In genomic region chr7:65968256-65969185, GRCh38 we compare ENCODE assay signal across 16 cellular contexts. TPM values are rescaled to one million over a fixed set of nuclear protein-coding genes. Genes with fewer than 3 reads are reported as not detected.
DNase-seq lines count a peak whose midpoint lies in the region; ATAC-seq and TF ChIP-seq lines count a peak whose summit lies in the region.
"Had no signal": no experiment of that assay in that cellular context is flagged by ENCODE, and none has a peak within 500 bp of the region (broad histone marks: within the 10 kb centered on the region; RNA-seq: fewer than 3 reads in every experiment).

No MANE protein-coding gene starts in this region.

- H3K36me3 Mint-ChIP-seq in activated naive CD8-positive, alpha-beta T cell treated with anti-CD3 and anti-CD28 coated beads, Interleukin-2, amount 50 U/mL, for 24 hours (ENCODE audit: low read depth) = peaks cover 55% of the 10 kb centered on the region
- H3K36me3 Mint-ChIP-seq in activated naive CD8-positive, alpha-beta T cell treated with anti-CD3 and anti-CD28 coated beads for 36 hours = peaks cover 24% of the 10 kb centered on the region
- peaks cover 32% of the 10 kb centered on the region for H3K36me3 Mint-ChIP-seq in memory B cell
- peaks cover 100% of the 10 kb centered on the region for H3K36me3 Mint-ChIP-seq in stimulated activated effector memory CD8-positive, alpha-beta T cell treated with anti-CD3 and anti-CD28 coated beads, Interleukin-12 subunit alpha, Interleukin-12 subunit beta, amount 100 ng/mL, for 72 hours

- POLR2A ChIA-PET in RWPE1 (lab: Yijun Ruan, JAX; ENCODE audit: low non-redundant PET) = no interaction called here

- ATAC-seq in activated naive CD8-positive, alpha-beta T cell treated with anti-CD3 and anti-CD28 coated beads, Interleukin-2, amount 50 U/mL, for 24 hours = no peak
- no peak for ATAC-seq in memory B cell (ENCODE audit: low read depth)
- no peak for ATAC-seq in stimulated activated effector memory CD8-positive, alpha-beta T cell treated with anti-CD3 and anti-CD28 coated beads, Interleukin-12 subunit alpha, Interleukin-12 subunit beta, amount 100 ng/mL, for 72 hours
- ATAC-seq in left lobe of liver = no peak
- ATAC-seq: A549 had no signal

- intact Hi-C loops in prostate gland (cut with DNase I) = no loop called here

- no peaks in the 10 kb centered on the region for H3K4me1 Mint-ChIP-seq in activated naive CD8-positive, alpha-beta T cell treated with anti-CD3 and anti-CD28 coated beads, Interleukin-2, amount 50 U/mL, for 24 hours
- H3K4me1 Mint-ChIP-seq in activated naive CD8-positive, alpha-beta T cell treated with anti-CD3 and anti-CD28 coated beads for 36 hours = no peaks in the 10 kb centered on the region
- no peaks in the 10 kb centered on the region for H3K4me1 Mint-ChIP-seq in memory B cell
- H3K4me1 Mint-ChIP-seq in stimulated activated effector memory CD8-positive, alpha-beta T cell treated with anti-CD3 and anti-CD28 coated beads, Interleukin-12 subunit alpha, Interleukin-12 subunit beta, amount 100 ng/mL, for 72 hours = no peaks in the 10 kb centered on the region
- H3K4me1 Mint-ChIP-seq: CD4-positive, CD25-positive, alpha-beta regulatory T cell had no signal

- no peaks in the 10 kb centered on the region for H3K27me3 Mint-ChIP-seq in activated naive CD8-positive, alpha-beta T cell treated with anti-CD3 and anti-CD28 coated beads, Interleukin-2, amount 50 U/mL, for 24 hours
- no peaks in the 10 kb centered on the region for H3K27me3 Mint-ChIP-seq in activated naive CD8-positive, alpha-beta T cell treated with anti-CD3 and anti-CD28 coated beads for 36 hours
- no peaks in the 10 kb centered on the region for H3K27me3 Mint-ChIP-seq in memory B cell
- H3K27me3 Mint-ChIP-seq: CD4-positive, CD25-positive, alpha-beta regulatory T cell had no signal

- no peak for TF ChIP-seq POLR2A in prostate gland (IDR thresholded peaks at IDR 0.05)

- no peaks in the 10 kb centered on the region for H3K9me3 ChIP-seq in prostate gland
- H3K9me3 ChIP-seq: A549, BE2C had no signal

- TF ChIP-seq CTCF in RWPE1 (conservative IDR thresholded peaks at IDR 0.05; ENCODE audit: low read depth) (no peak), prostate gland (IDR thresholded peaks at IDR 0.05) (no peak)

- no peak overlapping the region for H3K4me3 Mint-ChIP-seq in activated naive CD8-positive, alpha-beta T cell treated with anti-CD3 and anti-CD28 coated beads, Interleukin-2, amount 50 U/mL, for 24 hours
- H3K4me3 Mint-ChIP-seq in activated naive CD8-positive, alpha-beta T cell treated with anti-CD3 and anti-CD28 coated beads for 36 hours = no peak overlapping the region
- H3K4me3 Mint-ChIP-seq in memory B cell = no peak overlapping the region
- H3K4me3 Mint-ChIP-seq in stimulated activated effector memory CD8-positive, alpha-beta T cell treated with anti-CD3 and anti-CD28 coated beads, Interleukin-12 subunit alpha, Interleukin-12 subunit beta, amount 100 ng/mL, for 72 hours = no peak overlapping the region
- H3K4me3 Mint-ChIP-seq: CD4-positive, CD25-positive, alpha-beta regulatory T cell had no signal

- H3K4me3 ChIP-seq in prostate gland = no peak overlapping the region
- H3K4me3 ChIP-seq: A549 had no signal

- peak overlapping the region; percentile 65 for H3K27ac Mint-ChIP-seq in activated naive CD8-positive, alpha-beta T cell treated with anti-CD3 and anti-CD28 coated beads, Interleukin-2, amount 50 U/mL, for 24 hours
- no peak overlapping the region for H3K27ac Mint-ChIP-seq in activated naive CD8-positive, alpha-beta T cell treated with anti-CD3 and anti-CD28 coated beads for 36 hours
- H3K27ac Mint-ChIP-seq in memory B cell = peak overlapping the region; percentile 24
- peak overlapping the region; percentile 67 for H3K27ac Mint-ChIP-seq in stimulated activated effector memory CD8-positive, alpha-beta T cell treated with anti-CD3 and anti-CD28 coated beads, Interleukin-12 subunit alpha, Interleukin-12 subunit beta, amount 100 ng/mL, for 72 hours
- H3K27ac Mint-ChIP-seq: CD4-positive, CD25-positive, alpha-beta regulatory T cell had no signal

- H3K9me3 Mint-ChIP-seq in activated naive CD8-positive, alpha-beta T cell treated with anti-CD3 and anti-CD28 coated beads, Interleukin-2, amount 50 U/mL, for 24 hours = no peaks in the 10 kb centered on the region
- no peaks in the 10 kb centered on the region for H3K9me3 Mint-ChIP-seq in activated naive CD8-positive, alpha-beta T cell treated with anti-CD3 and anti-CD28 coated beads for 36 hours
- H3K9me3 Mint-ChIP-seq in memory B cell = no peaks in the 10 kb centered on the region
- no peaks in the 10 kb centered on the region for H3K9me3 Mint-ChIP-seq in stimulated activated effector memory CD8-positive, alpha-beta T cell treated with anti-CD3 and anti-CD28 coated beads, Interleukin-12 subunit alpha, Interleukin-12 subunit beta, amount 100 ng/mL, for 72 hours

- no peaks in the 10 kb centered on the region for H3K4me1 ChIP-seq in prostate gland (replicated peaks)
- H3K4me1 ChIP-seq: A549, BE2C had no signal

- DNase-seq in activated naive CD8-positive, alpha-beta T cell treated with anti-CD3 and anti-CD28 coated beads, Interleukin-2, amount 50 U/mL, for 24 hours = no peak
- no peak for DNase-seq in activated naive CD8-positive, alpha-beta T cell treated with anti-CD3 and anti-CD28 coated beads for 36 hours
- DNase-seq in RWPE1 (ENCODE audit: low spot score) (no peak), memory B cell (ENCODE audit: low spot score in 2 of 2) (no peak), prostate gland (ENCODE audit: low spot score) (no peak), left lobe of liver (ENCODE audit: low spot score) (no peak)
- DNase-seq in stimulated activated effector memory CD8-positive, alpha-beta T cell treated with anti-CD3 and anti-CD28 coated beads, Interleukin-12 subunit alpha, Interleukin-12 subunit beta, amount 100 ng/mL, for 72 hours (ENCODE audit: low spot score in 2 of 2) = no peak
- no peak for DNase-seq in stimulated activated CD8-positive, alpha-beta memory T cell treated with anti-CD3 and anti-CD28 coated beads, Interleukin-4, amount 100 ng/mL, for 48 hours
- DNase-seq: BE2C; CD4-positive, CD25-positive, alpha-beta regulatory T cell; Kasumi-1; NCI-H1694 treated with DMSO at 0.1 percent for 48 hours; NCI-H2081 treated with DMSO at 0.1 percent for 48 hours; NCI-H446; NCI-H526 had no signal

- H3K27me3 ChIP-seq in prostate gland (replicated peaks; ENCODE audit: insufficient read depth) = no peaks in the 10 kb centered on the region
- H3K27me3 ChIP-seq: BE2C had no signal

- H3K36me3 ChIP-seq in prostate gland = peaks cover 7 to 11% of the 10 kb centered on the region in 2 donors

- CTCF ChIA-PET in RWPE1 (lab: Yijun Ruan, JAX) = no interaction called here

- H3K27ac ChIP-seq in RWPE1 (peak overlapping the region; percentile 33; the same call in 1 of the 2 replicates), prostate gland (no peak overlapping the region)

- WGBS in prostate gland = 95% methylated on average over 26 of the region's 26 CpGs

RNA-seq across cellular contexts. Expression of gene GUSB, which starts 13.5 kb away (rescaled TPM):
- total RNA-seq in activated naive CD8-positive, alpha-beta T cell treated with anti-CD3 and anti-CD28 coated beads for 36 hours = 10 to 100 TPM; 49.2 to 49.9 TPM
- total RNA-seq in prostate gland (10 to 100 TPM; 33.7 to 35.9 TPM), left lobe of liver (64.2 TPM)
